Comparison of ENCODE assay signal across 1 cellular context in the genomic region with DNA sequence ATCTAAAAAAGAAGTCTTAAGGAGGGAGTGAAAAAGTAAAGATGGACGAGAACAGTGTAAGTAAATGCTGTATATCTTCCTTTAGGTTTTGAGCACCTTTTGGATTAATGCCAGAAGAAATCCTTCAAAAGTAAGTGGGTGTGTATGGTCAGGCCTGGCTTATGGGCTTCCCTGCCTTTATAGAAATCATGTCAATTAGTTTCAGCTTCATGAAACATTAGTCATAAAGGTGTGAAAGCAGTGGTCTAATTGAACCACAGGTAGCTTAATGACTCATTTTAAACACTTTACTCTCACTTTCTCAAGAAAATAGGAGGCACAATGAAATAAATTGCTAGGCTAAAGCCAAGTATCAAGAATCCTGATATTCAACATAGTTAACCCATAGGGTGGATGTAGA.
TF ChIP-seq lines count a peak whose summit lies in the region.

No MANE protein-coding gene starts in this region.

TF ChIP-seq in HepG2, 621 proteins besides CTCF, POLR2A, EP300 and RAD21:
- TF ChIP-seq ESRRA (CRISPR knock-in tag; IDR thresholded peaks at IDR 0.05; ENCODE audit: low read depth), result no peak
- TF ChIP-seq, protein P1, sequence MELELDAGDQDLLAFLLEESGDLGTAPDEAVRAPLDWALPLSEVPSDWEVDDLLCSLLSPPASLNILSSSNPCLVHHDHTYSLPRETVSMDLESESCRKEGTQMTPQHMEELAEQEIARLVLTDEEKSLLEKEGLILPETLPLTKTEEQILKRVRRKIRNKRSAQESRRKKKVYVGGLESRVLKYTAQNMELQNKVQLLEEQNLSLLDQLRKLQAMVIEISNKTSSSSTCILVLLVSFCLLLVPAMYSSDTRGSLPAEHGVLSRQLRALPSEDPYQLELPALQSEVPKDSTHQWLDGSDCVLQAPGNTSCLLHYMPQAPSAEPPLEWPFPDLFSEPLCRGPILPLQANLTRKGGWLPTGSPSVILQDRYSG (CRISPR knock-in tag; IDR thresholded peaks at IDR 0.05), result no peak
- no peak for TF ChIP-seq ZNF337 (CRISPR knock-in tag; IDR thresholded peaks at IDR 0.05; ENCODE audit: borderline replicate concordance, low read depth)
- no peak for TF ChIP-seq PRMT3 (CRISPR knock-in tag; IDR thresholded peaks at IDR 0.05; ENCODE audit: borderline replicate concordance, low read depth)
- TF ChIP-seq ZNF781 (CRISPR knock-in tag; IDR thresholded peaks at IDR 0.05; ENCODE audit: borderline replicate concordance, not compliant biosample characterization), result no peak
- TF ChIP-seq, protein P2, sequence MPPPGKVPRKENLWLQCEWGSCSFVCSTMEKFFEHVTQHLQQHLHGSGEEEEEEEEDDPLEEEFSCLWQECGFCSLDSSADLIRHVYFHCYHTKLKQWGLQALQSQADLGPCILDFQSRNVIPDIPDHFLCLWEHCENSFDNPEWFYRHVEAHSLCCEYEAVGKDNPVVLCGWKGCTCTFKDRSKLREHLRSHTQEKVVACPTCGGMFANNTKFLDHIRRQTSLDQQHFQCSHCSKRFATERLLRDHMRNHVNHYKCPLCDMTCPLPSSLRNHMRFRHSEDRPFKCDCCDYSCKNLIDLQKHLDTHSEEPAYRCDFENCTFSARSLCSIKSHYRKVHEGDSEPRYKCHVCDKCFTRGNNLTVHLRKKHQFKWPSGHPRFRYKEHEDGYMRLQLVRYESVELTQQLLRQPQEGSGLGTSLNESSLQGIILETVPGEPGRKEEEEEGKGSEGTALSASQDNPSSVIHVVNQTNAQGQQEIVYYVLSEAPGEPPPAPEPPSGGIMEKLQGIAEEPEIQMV (CRISPR knock-in tag; IDR thresholded peaks at IDR 0.05; ENCODE audit: low read depth), result no peak
- TF ChIP-seq KAT7 (CRISPR knock-in tag; IDR thresholded peaks at IDR 0.05; ENCODE audit: borderline replicate concordance), result no peak
- TF ChIP-seq RBFOX2 (IDR thresholded peaks at IDR 0.05; ENCODE audit: low read depth, low read length), result no peak
- no peak for TF ChIP-seq KLF15 (CRISPR knock-in tag; IDR thresholded peaks at IDR 0.05; ENCODE audit: borderline replicate concordance)
- no peak for TF ChIP-seq CBFB (CRISPR knock-in tag; IDR thresholded peaks at IDR 0.05)
- TF ChIP-seq ZNF746 (CRISPR knock-in tag; IDR thresholded peaks at IDR 0.05), result no peak
- no peak for TF ChIP-seq ZNF256 (CRISPR knock-in tag; conservative IDR thresholded peaks at IDR 0.05)
- TF ChIP-seq ZNF747 (CRISPR knock-in tag; IDR thresholded peaks at IDR 0.05; ENCODE audit: borderline replicate concordance), result no peak
